In genomic region chr11:20157768-20158167, GRCh38 we compare ENCODE assay signal across 21 cellular contexts. TPM values are rescaled to one million over a fixed set of nuclear protein-coding genes. Genes with fewer than 3 reads are reported as not detected.
DNase-seq lines count a peak whose midpoint lies in the region; ATAC-seq, FAIRE-seq and TF ChIP-seq lines count a peak whose summit lies in the region.
"Had no signal": no experiment of that assay in that cellular context is flagged by ENCODE, and none has a peak within 500 bp of the region (broad histone marks: within the 10 kb centered on the region; RNA-seq: fewer than 3 reads in every experiment).

No MANE protein-coding gene starts in this region.

- H3K18ac ChIP-seq in H1 (ENCODE audit: extremely low read depth, low read length), result no peak overlapping the region

- H3K27me3 ChIP-seq in HUES64 (ENCODE audit: insufficient read depth, low read length) (peaks cover 99% of the 10 kb centered on the region), H1 (replicated peaks in 1 of 4; ENCODE audit: control insufficient read depth in 3 of 4, extremely low read depth in 1 of 4, insufficient read depth in 3 of 4, low read length in 3 of 4) (peaks cover 53 to 83% (median 80%) of the 10 kb centered on the region in 4 experiments), osteoblast (ENCODE audit: insufficient read depth, low read length) (peaks cover 83% of the 10 kb centered on the region)

- ATAC-seq in HG03159 (IDR thresholded peaks at IDR 0.05; ENCODE audit: unreplicated experiment), result no peak
- ATAC-seq in HG02938 (IDR thresholded peaks at IDR 0.05; ENCODE audit: unreplicated experiment), result no peak

- H2BK20ac ChIP-seq in H1 (ENCODE audit: low read length), result no peak overlapping the region

- H2BK15ac ChIP-seq in H1 (ENCODE audit: low read length), result no peak overlapping the region

- H3K27me3 Mint-ChIP-seq in activated naive CD4-positive, alpha-beta T cell treated with anti-CD3 and anti-CD28 coated beads for 36 hours (ENCODE audit: low read depth), result peaks cover 64% of the 10 kb centered on the region

- H3K9me3 Mint-ChIP-seq in activated naive CD4-positive, alpha-beta T cell treated with anti-CD3 and anti-CD28 coated beads for 36 hours, result no peaks in the 10 kb centered on the region
- H3K9me3 Mint-ChIP-seq: activated CD4-positive, alpha-beta memory T cell treated with anti-CD3 and anti-CD28 coated beads for 36 hours had no signal

- no peak overlapping the region for H2BK12ac ChIP-seq in H1 (ENCODE audit: low read depth, low read length)

- H4K5ac ChIP-seq in H1 (ENCODE audit: insufficient read length, low read depth, low read length), result no peak overlapping the region

- H3K4ac ChIP-seq in H1 (replicated peaks; ENCODE audit: insufficient read length, low read depth, low read length), result no peak overlapping the region

- H3K56ac ChIP-seq in H1 (replicated peaks; ENCODE audit: insufficient read length, low read depth, low read length), result no peak overlapping the region

- H3K36me3 Mint-ChIP-seq in activated naive CD4-positive, alpha-beta T cell treated with anti-CD3 and anti-CD28 coated beads for 36 hours (ENCODE audit: low read depth), result no peaks in the 10 kb centered on the region

- peak overlapping the region; percentile 70 for H3K4me3 Mint-ChIP-seq in activated naive CD4-positive, alpha-beta T cell treated with anti-CD3 and anti-CD28 coated beads for 36 hours

- no peak for TF ChIP-seq EP300 in H1 (IDR thresholded peaks at IDR 0.05; ENCODE audit: borderline replicate concordance in 1 of 2, low read depth in 2 of 2, low read length in 2 of 2)

- H2AFZ ChIP-seq in H1 (ENCODE audit: low read length), result no peak overlapping the region
- H2AFZ ChIP-seq in osteoblast (ENCODE audit: low read length), result no peak overlapping the region

- H3K27ac ChIP-seq in HUES64 (ENCODE audit: low read depth, low read length) (no peak overlapping the region), H1 (ENCODE audit: low read depth, low read length) (no peak overlapping the region), osteoblast (ENCODE audit: low read depth, low read length) (no peak overlapping the region)
- H3K27ac ChIP-seq: esophagus muscularis mucosa, right atrium auricular region, RWPE1, thoracic aorta had no signal

- no peak for FAIRE-seq in H1 (lab: Jason Lieb, UNC)

- no peak for DNase-seq in activated naive CD4-positive, alpha-beta T cell treated with anti-CD3 and anti-CD28 coated beads for 36 hours
- no peak for DNase-seq in activated naive CD4-positive, alpha-beta T cell treated with anti-CD3 and anti-CD28 coated beads, Interleukin-2, amount 50 U/mL, for 16 hours
- DNase-seq in H1 (ENCODE audit: low read depth in 1 of 2, low spot score in 2 of 2), result no peak
- peak; percentile 29 for DNase-seq in osteoblast (ENCODE audit: insufficient read length, low spot score, missing footprints)
- no peak for DNase-seq in HuH-7 (ENCODE audit: low spot score)
- DNase-seq: activated CD4-positive, alpha-beta memory T cell treated with anti-CD3 and anti-CD28 coated beads for 36 hours; DND-41; midbrain; NCI-H2107; NCI-H524 treated with DMSO at 0.1 percent for 48 hours had no signal

- H2AK5ac ChIP-seq in H1 (ENCODE audit: low read depth, low read length), result no peak overlapping the region

- H2BK120ac ChIP-seq in H1 (replicated peaks; ENCODE audit: low read depth, low read length), result no peak overlapping the region

- H4K8ac ChIP-seq in H1 (ENCODE audit: extremely low read depth, insufficient read depth, low read length), result no peak overlapping the region

- H3K79me1 ChIP-seq in H1 (ENCODE audit: low read depth, low read length), result no peaks in the 10 kb centered on the region

- no peak overlapping the region for H2BK5ac ChIP-seq in H1 (ENCODE audit: low read depth, low read length)

- H3K4me3 ChIP-seq in HUES64 (ENCODE audit: low read length) (peak overlapping the region; percentile 58), H1 (ENCODE audit: extremely low read depth in 1 of 4, insufficient read depth in 2 of 4, low read depth in 3 of 4, low read length in 4 of 4) (peak overlapping the region; percentile 7 to 76 (median 57); a peak in 5 of 8 replicates), osteoblast (ENCODE audit: insufficient read depth, low read length) (no peak overlapping the region)

- H3K23me2 ChIP-seq in H1 (ENCODE audit: low read depth, low read length), result peaks cover 20% of the 10 kb centered on the region; the same call in 1 of the 2 replicates

- no peak overlapping the region for H3K23ac ChIP-seq in H1 (ENCODE audit: insufficient read length)

- WGBS in HUES64, result 2% methylated on average over 10 of the region's 10 CpGs
- 2% methylated on average over 10 of the region's 10 CpGs; no CpG with 5 or more reads in 1 of the 2 experiments for WGBS in H1 (ENCODE audit: extremely low coverage in 1 of 2, insufficient coverage in 1 of 2, insufficient read length in 1 of 2, insufficient replicate concordance in 2 of 2, low coverage in 1 of 2, low lambda C conversion rate in 2 of 2, missing lambda C conversion rate in 1 of 2), 2 experiments

- H3K36me3 ChIP-seq in HUES64 (ENCODE audit: insufficient read depth, low read length) (no peaks in the 10 kb centered on the region), H1 (ENCODE audit: control insufficient read depth in 2 of 4, insufficient read depth in 4 of 4, low read length in 3 of 4) (no peaks in the 10 kb centered on the region), osteoblast (ENCODE audit: insufficient read depth, low read length) (no peaks in the 10 kb centered on the region)
- H3K36me3 ChIP-seq: esophagus muscularis mucosa, right atrium auricular region, thoracic aorta had no signal

- no peak for TF ChIP-seq POLR2A in H1 (IDR thresholded peaks at IDR 0.05; ENCODE audit: control extremely low read depth in 1 of 2, low read depth in 2 of 2, low read length in 2 of 2)

- H3K27ac Mint-ChIP-seq in activated naive CD4-positive, alpha-beta T cell treated with anti-CD3 and anti-CD28 coated beads for 36 hours, result no peak overlapping the region
- H3K27ac Mint-ChIP-seq: activated CD4-positive, alpha-beta memory T cell treated with anti-CD3 and anti-CD28 coated beads for 36 hours had no signal

- peaks cover 38% of the 10 kb centered on the region for H3K4me1 Mint-ChIP-seq in activated naive CD4-positive, alpha-beta T cell treated with anti-CD3 and anti-CD28 coated beads for 36 hours (ENCODE audit: low read depth)

- H3K9ac ChIP-seq in HUES64 (ENCODE audit: low read depth, low read length) (no peak overlapping the region), H1 (replicated peaks in 1 of 4; ENCODE audit: extremely low read depth in 1 of 4, low read depth in 3 of 4, low read length in 3 of 4) (no peak overlapping the region)

- H4K20me1 ChIP-seq in H1 (replicated peaks in 1 of 2; ENCODE audit: control insufficient read depth in 1 of 2, insufficient read depth in 2 of 2, low read length in 2 of 2) (peaks cover 8 to 13% of the 10 kb centered on the region in 2 experiments), osteoblast (ENCODE audit: insufficient read depth, low read length) (peaks cover 5% of the 10 kb centered on the region)

- peaks cover 57% of the 10 kb centered on the region for H3K4me1 ChIP-seq in HUES64 (ENCODE audit: insufficient read depth, low read length)
- peaks cover 14 to 51% (median 22%) of the 10 kb centered on the region in 4 experiments for H3K4me1 ChIP-seq in H1 (replicated peaks in 1 of 4; ENCODE audit: control insufficient read depth in 3 of 4, insufficient read depth in 4 of 4, low read length in 3 of 4)
- H3K4me1 ChIP-seq in osteoblast (ENCODE audit: insufficient read depth, low read length), result peaks cover 7% of the 10 kb centered on the region

- H3K9me3 ChIP-seq in HUES64 (ENCODE audit: insufficient read depth, low read depth, low read length), result no peaks in the 10 kb centered on the region
- H3K9me3 ChIP-seq in H1 (ENCODE audit: insufficient read depth in 2 of 2, low read depth in 1 of 2, low read length in 1 of 2), result no peaks in the 10 kb centered on the region
- H3K9me3 ChIP-seq in osteoblast (ENCODE audit: low read depth, low read length), result no peaks in the 10 kb centered on the region
- H3K9me3 ChIP-seq: esophagus muscularis mucosa, right atrium auricular region, thoracic aorta had no signal

- TF ChIP-seq RAD21 in H1 (IDR thresholded peaks at IDR 0.05 in 1 of 2, conservative IDR thresholded peaks at IDR 0.05 in 1 of 2; ENCODE audit: low read depth in 2 of 2, low read length in 2 of 2), result no peak

- TF ChIP-seq CTCF in H1 (IDR thresholded peaks at IDR 0.05; ENCODE audit: control extremely low read depth in 1 of 3, insufficient read depth in 1 of 3, low read depth in 1 of 3, low read length in 3 of 3) (no peak), osteoblast (IDR thresholded peaks at IDR 0.05; ENCODE audit: extremely low read depth, low read depth, low read length) (no peak)

- no peak overlapping the region for H4K91ac ChIP-seq in H1 (replicated peaks; ENCODE audit: insufficient read length, low read length)

- no peak overlapping the region for H3K14ac ChIP-seq in H1 (ENCODE audit: insufficient read length)

- POLR2A ChIA-PET in H1 (lab: Charles Lee; ENCODE audit: partially characterized antibody), result no interaction called here

- CTCF ChIA-PET in activated naive CD4-positive, alpha-beta T cell treated with anti-CD3 and anti-CD28 coated beads for 36 hours (lab: Charles Lee), result no interaction called here
- CTCF ChIA-PET in H1 (lab: Charles Lee; ENCODE audit: partially characterized antibody), result interaction anchor here (1.0 to 2.1 kb wide), 3 partner anchors 20 to 211 kb away, joined by 3 to 8 read pairs (median 3); no protein-coding TSS in a partner anchor

- peak overlapping the region; percentile 7 to 78; a peak in 1 of 4 replicates for H3K4me2 ChIP-seq in H1 (ENCODE audit: insufficient read depth in 1 of 2, low read depth in 2 of 2, low read length in 2 of 2)
- no peak overlapping the region for H3K4me2 ChIP-seq in osteoblast (ENCODE audit: insufficient read depth, low read length)

- intact Hi-C loops in activated naive CD4-positive, alpha-beta T cell treated with anti-CD3 and anti-CD28 coated beads for 36 hours (cut with micrococcal nuclease), result loop anchor here (2.0 to 10.0 kb wide), 6 partner anchors 25 to 917 kb away; partner anchors contain the start of genes E2F8, NAV2, NELL1 and SLC6A5

- no peaks in the 10 kb centered on the region for H3K79me2 ChIP-seq in H1 (ENCODE audit: control insufficient read depth in 1 of 2, insufficient read depth in 2 of 2, low read length in 2 of 2)
- H3K79me2 ChIP-seq in osteoblast (ENCODE audit: insufficient read depth, low read length), result no peaks in the 10 kb centered on the region

RNA-seq across cellular contexts. Expression of gene DBX1, which starts 2.5 kb away (rescaled TPM):
- not detected for total RNA-seq in activated naive CD4-positive, alpha-beta T cell treated with anti-CD3 and anti-CD28 coated beads for 36 hours
- 0.60 TPM for polyA plus RNA-seq in HUES64 (2013, experiment 1 of 2)
- polyA plus RNA-seq in HUES64 (2013, experiment 2 of 2), result 1.2 TPM
- total RNA-seq in H1 (2021; fragmentation: NEBNext Ultra II Directional; extraction: Animal tissue kit (Norgen Biotek cat#: 25700)), result not detected in 2 replicates
- 0.05 TPM in 1 of 2 replicates, not detected in the other for polyA plus RNA-seq in H1 (2011; rRNA removed)
- 0.09 TPM for polyA plus RNA-seq in H1 (2011; cell fraction: cytosol; rRNA removed)
- polyA plus RNA-seq in H1 (2011; cell fraction: nucleus; rRNA removed), result not detected
- polyA plus RNA-seq in H1 (2012, experiment 1 of 2), result 0.19 TPM in 1 of 4 replicates, not detected in the others
- polyA plus RNA-seq in H1 (2012, experiment 2 of 2), result not detected
- 0.04 TPM for polyA plus RNA-seq in H1 (2013, experiment 1 of 2)
- not detected for polyA plus RNA-seq in H1 (2013, experiment 2 of 2)
- not detected in 2 replicates for polyA minus RNA-seq in H1 (2011; rRNA and poly(A)+ RNA removed)
- polyA minus RNA-seq in H1 (2011; cell fraction: cytosol; rRNA and poly(A)+ RNA removed), result not detected
- polyA minus RNA-seq in H1 (2011; cell fraction: nucleus; rRNA and poly(A)+ RNA removed), result not detected
- not detected in 2 replicates for total RNA-seq in osteoblast
- total RNA-seq: activated CD4-positive, alpha-beta memory T cell treated with anti-CD3 and anti-CD28 coated beads for 36 hours; esophagus muscularis mucosa; HT-29; left lobe of liver; omental fat pad; right atrium auricular region; thoracic aorta had no signal
- polyA plus RNA-seq: AG04450 had no signal
